ENCODE assay signal across 27 cellular contexts in the genomic region with DNA sequence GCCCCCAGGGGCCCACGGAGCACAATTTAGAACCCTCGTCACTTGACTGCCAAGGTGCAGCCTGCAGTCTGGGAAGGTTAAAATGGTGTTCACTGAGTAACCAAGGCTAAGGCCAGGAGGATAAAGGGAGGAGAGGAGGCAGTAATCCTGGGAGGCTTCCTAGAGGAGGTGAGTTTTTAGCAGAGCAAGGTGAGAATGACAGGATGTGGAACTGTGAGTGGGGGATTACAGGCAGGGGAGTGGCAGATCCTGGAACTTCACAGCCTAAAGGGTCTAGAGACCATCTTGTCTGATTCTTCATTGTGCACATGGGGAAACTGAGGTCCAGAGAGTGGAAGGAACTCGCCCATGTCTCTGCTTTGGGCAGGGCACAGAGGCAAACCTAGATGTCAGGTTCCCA.
"Had no signal": no experiment of that assay in that cellular context is flagged by ENCODE, and none has a peak within 500 bp of the region (broad histone marks: within the 10 kb centered on the region; RNA-seq: fewer than 3 reads in every experiment).

No MANE protein-coding gene starts in this region.

- H3K27ac Mint-ChIP-seq: natural killer cell; nephron; progenitor cell of endocrine pancreas; stimulated activated effector memory CD8-positive, alpha-beta T cell treated with anti-CD3 and anti-CD28 coated beads, Interleukin-12 subunit alpha, Interleukin-12 subunit beta, amount 100 ng/mL, for 72 hours; stimulated activated naive B cell treated with anti-CD40 and anti-IgM and Interleukin-4, amounts not matched to agents 10 μg/mL and 1 μg/mL and 100 μg/mL, for 72 hours; stimulated activated naive CD8-positive, alpha-beta T cell treated with anti-CD3 and anti-CD28 coated beads, Interleukin-15, Interleukin-2, amounts not matched to agents 100 ng/mL and 50 ng/mL, for 24 hours had no signal

- H3K4me1 ChIP-seq: parathyroid adenoma, psoas muscle, right lobe of liver, sigmoid colon, stomach, thyroid gland, tibial nerve, upper lobe of left lung, vagina had no signal

- DNase-seq: natural killer cell; occipital lobe; ovary; psoas muscle; right lobe of liver; sigmoid colon; small intestine; stimulated activated CD4-positive, alpha-beta T cell treated with anti-CD3 and anti-CD28 coated beads, Interleukin-15, amount 100 ng/mL, for 24 hours; stimulated activated CD4-positive, alpha-beta T cell treated with anti-CD3 and anti-CD28 coated beads, Interleukin-2, amount 100 ng/mL, for 24 hours; stimulated activated CD4-positive, alpha-beta T cell treated with anti-CD3 and anti-CD28 coated beads, Interleukin-2, amount 100 ng/mL, for 48 hours; stimulated activated CD4-positive, alpha-beta T cell treated with anti-CD3 and anti-CD28 coated beads, Interleukin-4, amount 100 ng/mL, for 24 hours; stimulated activated naive B cell treated with anti-CD40 and anti-IgM and Interleukin-4, amounts not matched to agents 10 μg/mL and 1 μg/mL and 100 μg/mL, for 72 hours; stimulated activated naive CD4-positive, alpha-beta T cell treated with Interleukin-2 at 50 U/mL for 16 hours; stomach; thyroid gland; trophoblast cell; upper lobe of left lung had no signal

- H3K9me3 ChIP-seq: ovary, psoas muscle, right lobe of liver, sigmoid colon, stomach, thoracic aorta, thyroid gland, tibial nerve, upper lobe of left lung, vagina had no signal

- H3K79me2 ChIP-seq: parathyroid adenoma had no signal

- H3K36me3 ChIP-seq: ovary, right lobe of liver, thoracic aorta, thyroid gland, tibial nerve, upper lobe of left lung, vagina had no signal

- H3K27me3 Mint-ChIP-seq: progenitor cell of endocrine pancreas; stimulated activated naive CD8-positive, alpha-beta T cell treated with anti-CD3 and anti-CD28 coated beads, Interleukin-15, Interleukin-2, amounts not matched to agents 100 ng/mL and 50 ng/mL, for 24 hours had no signal

- H3K27me3 ChIP-seq: ovary, right lobe of liver, sigmoid colon, thyroid gland, upper lobe of left lung, vagina had no signal

- H2AFZ ChIP-seq: parathyroid adenoma had no signal

- H3K27ac ChIP-seq: ovary, parathyroid adenoma, psoas muscle, right lobe of liver, sigmoid colon, stomach, thoracic aorta, thyroid gland, tibial nerve, upper lobe of left lung, vagina had no signal

- ATAC-seq: natural killer cell; psoas muscle; right cardiac atrium; right lobe of liver; stimulated activated effector memory CD8-positive, alpha-beta T cell treated with anti-CD3 and anti-CD28 coated beads, Interleukin-12 subunit alpha, Interleukin-12 subunit beta, amount 100 ng/mL, for 72 hours; stimulated activated naive B cell treated with anti-CD40 and anti-IgM and Interleukin-4, amounts not matched to agents 10 μg/mL and 1 μg/mL and 100 μg/mL, for 72 hours had no signal

- H3K36me3 Mint-ChIP-seq: natural killer cell; stimulated activated effector memory CD8-positive, alpha-beta T cell treated with anti-CD3 and anti-CD28 coated beads, Interleukin-12 subunit alpha, Interleukin-12 subunit beta, amount 100 ng/mL, for 72 hours; stimulated activated naive B cell treated with anti-CD40 and anti-IgM and Interleukin-4, amounts not matched to agents 10 μg/mL and 1 μg/mL and 100 μg/mL, for 72 hours had no signal

- H3K4me3 ChIP-seq: ovary, psoas muscle, right lobe of liver, sigmoid colon, stomach, thoracic aorta, thyroid gland, tibial nerve, upper lobe of left lung, vagina had no signal

- H3K9ac ChIP-seq: parathyroid adenoma had no signal

- H3K4me3 Mint-ChIP-seq: natural killer cell; stimulated activated effector memory CD8-positive, alpha-beta T cell treated with anti-CD3 and anti-CD28 coated beads, Interleukin-12 subunit alpha, Interleukin-12 subunit beta, amount 100 ng/mL, for 72 hours; stimulated activated naive B cell treated with anti-CD40 and anti-IgM and Interleukin-4, amounts not matched to agents 10 μg/mL and 1 μg/mL and 100 μg/mL, for 72 hours; stimulated activated naive CD8-positive, alpha-beta T cell treated with anti-CD3 and anti-CD28 coated beads, Interleukin-15, Interleukin-2, amounts not matched to agents 100 ng/mL and 50 ng/mL, for 24 hours had no signal

- H3K9me3 Mint-ChIP-seq: natural killer cell; nephron; stimulated activated effector memory CD8-positive, alpha-beta T cell treated with anti-CD3 and anti-CD28 coated beads, Interleukin-12 subunit alpha, Interleukin-12 subunit beta, amount 100 ng/mL, for 72 hours; stimulated activated naive B cell treated with anti-CD40 and anti-IgM and Interleukin-4, amounts not matched to agents 10 μg/mL and 1 μg/mL and 100 μg/mL, for 72 hours; stimulated activated naive CD8-positive, alpha-beta T cell treated with anti-CD3 and anti-CD28 coated beads, Interleukin-15, Interleukin-2, amounts not matched to agents 100 ng/mL and 50 ng/mL, for 24 hours had no signal

- FAIRE-seq: small intestine, urothelium cell line had no signal

- H3K4me1 Mint-ChIP-seq: natural killer cell; nephron; stimulated activated effector memory CD8-positive, alpha-beta T cell treated with anti-CD3 and anti-CD28 coated beads, Interleukin-12 subunit alpha, Interleukin-12 subunit beta, amount 100 ng/mL, for 72 hours; stimulated activated naive B cell treated with anti-CD40 and anti-IgM and Interleukin-4, amounts not matched to agents 10 μg/mL and 1 μg/mL and 100 μg/mL, for 72 hours had no signal
